ENCODE assay signal across 8 cellular contexts in genomic region chr17:62065611-62066468, GRCh38. TPM values are rescaled to one million over a fixed set of nuclear protein-coding genes. Genes with fewer than 3 reads are reported as not detected.
A peak's percentile ranks its signal among the peaks of the same experiment; 100 is the strongest.
DNase-seq lines count a peak whose midpoint lies in the region; ATAC-seq and TF ChIP-seq lines count a peak whose summit lies in the region.

No MANE protein-coding gene starts in this region.

- POLR2A ChIA-PET in OCI-LY7 (lab: Charles Lee): interaction anchor here (0.6 to 1.2 kb wide), 4 partner anchors 12 to 203 kb away, joined by 3 to 7 read pairs (median 5); no protein-coding TSS in a partner anchor

- H3K4me3 ChIP-seq in OCI-LY7 (ENCODE audit: low read depth, low read length, poor library complexity, severe bottlenecking): peak overlapping the region; percentile 99
- peak overlapping the region; percentile 98 for H3K4me3 ChIP-seq in epithelial cell of esophagus (ENCODE audit: low read length)
- H3K4me3 ChIP-seq in mononuclear cell (ENCODE audit: low read length): peak overlapping the region; percentile 99

- H3K27ac ChIP-seq in OCI-LY7 (ENCODE audit: low read depth, low read length, poor library complexity, severe bottlenecking): peak overlapping the region; percentile 80

- H2AFZ ChIP-seq in OCI-LY7 (ENCODE audit: low read length): peak overlapping the region; percentile 96

- DNase-seq in DMS153 treated with DMSO at 0.1 percent for 48 hours (lab: John Stamatoyannopoulos, UW; ENCODE audit: unreplicated experiment): peak; percentile 91
- DNase-seq in OCI-LY7 (ENCODE audit: low spot score): peak; percentile 97
- peak; percentile 96 for DNase-seq in activated T-cell treated with anti-CD3 and anti-CD28 coated beads for 4 hours
- DNase-seq in epithelial cell of esophagus (ENCODE audit: low read depth): peak; percentile 99
- peak; percentile 96 to 97 for DNase-seq in stimulated activated CD8-positive, alpha-beta memory T cell treated with anti-CD3 and anti-CD28 coated beads, Interleukin-2, amount 100 ng/mL, for 48 hours (ENCODE audit: low read depth in 2 of 2)

- no peaks in the 10 kb centered on the region for H3K9me3 ChIP-seq in OCI-LY7 (ENCODE audit: low read length)
- H3K9me3 ChIP-seq in mononuclear cell (ENCODE audit: low read depth, low read length): no peaks in the 10 kb centered on the region

- H3K4me1 ChIP-seq in OCI-LY7 (ENCODE audit: insufficient read depth, low read length, poor library complexity, severe bottlenecking): peaks cover 26% of the 10 kb centered on the region
- H3K4me1 ChIP-seq in mononuclear cell (ENCODE audit: insufficient read depth, low read length): peaks cover 19% of the 10 kb centered on the region

- peak overlapping the region; percentile 97 to 99 (median 99) for H3K27ac Mint-ChIP-seq in IgD-negative memory B cell

- peaks cover 3% of the 10 kb centered on the region for H3K36me3 Mint-ChIP-seq in IgD-negative memory B cell

- H3K4me3 Mint-ChIP-seq in IgD-negative memory B cell: peak overlapping the region; percentile 91 to 100 (median 98)

- H3K27me3 Mint-ChIP-seq in IgD-negative memory B cell: no peaks in the 10 kb centered on the region

- no peaks in the 10 kb centered on the region for H3K27me3 ChIP-seq in mononuclear cell (ENCODE audit: insufficient read depth, low read length)

- TF ChIP-seq CTCF in OCI-LY7 (conservative IDR thresholded peaks at IDR 0.05; ENCODE audit: low read length) (peak; percentile 96), epithelial cell of esophagus (IDR thresholded peaks at IDR 0.05; ENCODE audit: insufficient read depth, low read depth, low read length, missing control alignments) (peak; percentile 86)

- peak overlapping the region; percentile 74 for H3K4me2 ChIP-seq in OCI-LY7 (ENCODE audit: low read length)

- no peaks in the 10 kb centered on the region for H3K9me2 ChIP-seq in OCI-LY7 (ENCODE audit: insufficient read depth, low read length)

- H3K9me3 Mint-ChIP-seq in IgD-negative memory B cell: no peaks in the 10 kb centered on the region

- intact Hi-C loops in OCI-LY7 (cut with micrococcal nuclease; ENCODE audit: unreplicated experiment): loop anchor here (1.0 to 10.0 kb wide), 5 partner anchors 139 to 654 kb away; partner anchors contain the start of genes BRIP1 and INTS2

- ATAC-seq in GM21529 (IDR thresholded peaks at IDR 0.05; ENCODE audit: unreplicated experiment): peak; percentile 90

- peaks cover 47% of the 10 kb centered on the region for H3K79me2 ChIP-seq in OCI-LY7 (ENCODE audit: insufficient read depth, low read depth, low read length)

- CTCF ChIA-PET in OCI-LY7 (lab: Charles Lee; ENCODE audit: unreplicated experiment): no interaction called here

- no TSS peak for BruUV-seq in OCI-LY7 (replicated peaks; lab: Mats Ljungman, UMichigan)

- H4K20me1 ChIP-seq in OCI-LY7 (ENCODE audit: insufficient read depth, low read length): peaks cover 34% of the 10 kb centered on the region

- H3K4me1 Mint-ChIP-seq in IgD-negative memory B cell: peaks cover 28 to 34% (median 32%) of the 10 kb centered on the region in 3 donors

- H3K36me3 ChIP-seq in OCI-LY7 (ENCODE audit: insufficient read depth, low read length): peaks cover 30% of the 10 kb centered on the region

RNA-seq across cellular contexts. Expression of gene MED13, which starts 0.8 kb away (rescaled TPM):
- 3.7 TPM for polyA plus RNA-seq in IgD-negative memory B cell
- 32.5 and 42.3 TPM in 2 replicates for total RNA-seq in OCI-LY7 (2014; rRNA removed; shearing (Covaris generic))
- total RNA-seq in OCI-LY7 (2022): 70.8 and 80.3 TPM in 2 replicates
- total RNA-seq in mononuclear cell: 164 TPM

Comparison
In these comparisons a context has a peak if more than half of its experiments do, and no peak if none do; other contexts are left out.
1. Peak in every context shown above with its lines: DNase-seq, ATAC-seq, H3K4me3 ChIP-seq and H3K27ac ChIP-seq.